Comparison of ENCODE assay signal across 8 cellular contexts in genomic region chr15:84750583-84751092, GRCh38. TPM values are rescaled to one million over a fixed set of nuclear protein-coding genes. Genes with fewer than 3 reads are reported as not detected.
A peak's percentile ranks its signal among the peaks of the same experiment; 100 is the strongest.
DNase-seq lines count a peak whose midpoint lies in the region; ATAC-seq, FAIRE-seq and TF ChIP-seq lines count a peak whose summit lies in the region.

No MANE protein-coding gene starts in this region.

- TF ChIP-seq RAD21 in neural cell (conservative IDR thresholded peaks at IDR 0.05): no peak

- H3K4me2 ChIP-seq in astrocyte (ENCODE audit: low read length) (peak overlapping the region; percentile 89), neural cell (ENCODE audit: low read length) (no peak overlapping the region)

- H3K4me1 ChIP-seq in HUES6 (ENCODE audit: control insufficient read depth, insufficient read depth, low read length) (peaks cover 24% of the 10 kb centered on the region), astrocyte (ENCODE audit: insufficient read depth, low read length) (peaks cover 35% of the 10 kb centered on the region)

- DNase-seq in activated T-cell treated with anti-CD3 and anti-CD28 coated beads, Interleukin-2, amount 50 U/mL, for 4 hours: no peak
- no peak for DNase-seq in activated T-cell treated with anti-CD3 and anti-CD28 coated beads, Interleukin-2, amount 50 U/mL, for 1 hour
- no peak for DNase-seq in astrocyte (ENCODE audit: low read depth)
- DNase-seq in kidney glomerular epithelial cell (lab: John Stamatoyannopoulos, UW): no peak
- DNase-seq in SHP77 (lab: John Stamatoyannopoulos, UW): no peak
- no peak for DNase-seq in cortex of kidney (lab: John Stamatoyannopoulos, UW)

- peak overlapping the region; percentile 47 for H3K27ac Mint-ChIP-seq in astrocyte (ENCODE audit: unreplicated experiment)

- H3K9me3 Mint-ChIP-seq in activated T-cell treated with anti-CD3 and anti-CD28 coated beads, Interleukin-2, amount 50 U/mL, for 4 hours: no peaks in the 10 kb centered on the region
- no peaks in the 10 kb centered on the region for H3K9me3 Mint-ChIP-seq in astrocyte (ENCODE audit: unreplicated experiment)

- no peak for ATAC-seq in activated T-cell treated with anti-CD3 and anti-CD28 coated beads, Interleukin-2, amount 50 U/mL, for 4 hours

- H3K27me3 ChIP-seq in HUES6 (ENCODE audit: control insufficient read depth, insufficient read depth, low read length): no peaks in the 10 kb centered on the region
- no peaks in the 10 kb centered on the region for H3K27me3 ChIP-seq in astrocyte (ENCODE audit: insufficient read depth, low read length)
- H3K27me3 ChIP-seq in neural cell (ENCODE audit: insufficient read depth, low read depth, low read length): no peaks in the 10 kb centered on the region

- no peak for TF ChIP-seq EP300 in neural cell (conservative IDR thresholded peaks at IDR 0.05; ENCODE audit: poor library complexity, severe bottlenecking)

- H4K20me1 ChIP-seq in astrocyte (ENCODE audit: insufficient read depth, low read length): peaks cover 64% of the 10 kb centered on the region
- H4K20me1 ChIP-seq in neural cell (ENCODE audit: insufficient read depth): no peaks in the 10 kb centered on the region

- H3K36me3 Mint-ChIP-seq in activated T-cell treated with anti-CD3 and anti-CD28 coated beads, Interleukin-2, amount 50 U/mL, for 4 hours (ENCODE audit: insufficient read depth): peaks cover 12% of the 10 kb centered on the region
- H3K36me3 Mint-ChIP-seq in astrocyte (ENCODE audit: low read depth, unreplicated experiment): peaks cover 3% of the 10 kb centered on the region

- H3F3A ChIP-seq in neural cell (ENCODE audit: insufficient read depth, low read length, poor library complexity, severe bottlenecking): no peaks in the 10 kb centered on the region

- no peaks in the 10 kb centered on the region for H3K9me3 ChIP-seq in HUES6 (ENCODE audit: control insufficient read depth, insufficient read depth, low read depth, low read length)
- no peaks in the 10 kb centered on the region for H3K9me3 ChIP-seq in astrocyte (ENCODE audit: insufficient read depth, low read depth, low read length)
- no peaks in the 10 kb centered on the region for H3K9me3 ChIP-seq in neural cell (ENCODE audit: low read length)

- no peak overlapping the region for H2AFZ ChIP-seq in astrocyte (ENCODE audit: low read depth, low read length)
- no peak overlapping the region for H2AFZ ChIP-seq in neural cell (ENCODE audit: low read depth, low read length)

- H3K36me3 ChIP-seq in HUES6 (ENCODE audit: control insufficient read depth, insufficient read depth, low read length) (no peaks in the 10 kb centered on the region), astrocyte (ENCODE audit: insufficient read depth, low read length) (no peaks in the 10 kb centered on the region), neural cell (ENCODE audit: insufficient read depth, low read length) (no peaks in the 10 kb centered on the region)

- no peak overlapping the region for H3K27ac ChIP-seq in HUES6 (ENCODE audit: low read depth, low read length)
- H3K27ac ChIP-seq in astrocyte (ENCODE audit: low read depth, low read length): no peak overlapping the region
- no peak overlapping the region for H3K27ac ChIP-seq in neural cell (ENCODE audit: low read length)

- TF ChIP-seq CTCF in astrocyte (IDR thresholded peaks at IDR 0.05; ENCODE audit: insufficient read depth, low read depth, low read length) (no peak), neural cell (IDR thresholded peaks at IDR 0.05; ENCODE audit: poor library complexity, severe bottlenecking) (no peak)

- no peak for FAIRE-seq in astrocyte (lab: Jason Lieb, UNC)

- H3K9me2 ChIP-seq in neural cell (ENCODE audit: insufficient read depth, low read length): no peaks in the 10 kb centered on the region

- no peak overlapping the region for H3K9ac ChIP-seq in HUES6 (ENCODE audit: low read length)
- H3K9ac ChIP-seq in astrocyte (ENCODE audit: low read length): peak overlapping the region; percentile 28
- no peak overlapping the region for H3K9ac ChIP-seq in neural cell (ENCODE audit: low read length)

- H3K79me2 ChIP-seq in astrocyte (ENCODE audit: insufficient read depth, low read length) (peaks cover 73% of the 10 kb centered on the region), neural cell (replicated peaks; ENCODE audit: insufficient read depth, low read length) (peaks cover 57% of the 10 kb centered on the region)

- H3K27me3 Mint-ChIP-seq in activated T-cell treated with anti-CD3 and anti-CD28 coated beads, Interleukin-2, amount 50 U/mL, for 4 hours (ENCODE audit: low read depth): no peaks in the 10 kb centered on the region
- H3K27me3 Mint-ChIP-seq in astrocyte (ENCODE audit: low read depth, unreplicated experiment): no peaks in the 10 kb centered on the region

- H3K4me3 Mint-ChIP-seq in activated T-cell treated with anti-CD3 and anti-CD28 coated beads, Interleukin-2, amount 50 U/mL, for 4 hours: peak overlapping the region; percentile 89
- H3K4me3 Mint-ChIP-seq in astrocyte (ENCODE audit: unreplicated experiment): peak overlapping the region; percentile 98

- H3K4me3 ChIP-seq in HUES6 (ENCODE audit: low read depth, low read length) (peak overlapping the region; percentile 26; the same call in 1 of the 2 replicates), astrocyte (ENCODE audit: insufficient read depth, low read depth, low read length) (no peak overlapping the region), neural cell (ENCODE audit: low read length) (peak overlapping the region; percentile 86)

- H3K4me1 Mint-ChIP-seq in activated T-cell treated with anti-CD3 and anti-CD28 coated beads, Interleukin-2, amount 50 U/mL, for 4 hours (ENCODE audit: low read depth): peaks cover 67% of the 10 kb centered on the region
- peaks cover 34% of the 10 kb centered on the region for H3K4me1 Mint-ChIP-seq in astrocyte (ENCODE audit: low read depth, unreplicated experiment)

TF ChIP-seq in neural cell, 6 proteins besides CTCF, POLR2A, EP300 and RAD21:
- no peak for TF ChIP-seq MXI1 (conservative IDR thresholded peaks at IDR 0.05; ENCODE audit: poor library complexity, severe bottlenecking)
- TF ChIP-seq EZH2 (IDR thresholded peaks at IDR 0.05; ENCODE audit: borderline replicate concordance, insufficient read depth, low read length, poor library complexity, severe bottlenecking): no peak
- no peak for TF ChIP-seq REST (IDR thresholded peaks at IDR 0.05; ENCODE audit: borderline replicate concordance)
- no peak for TF ChIP-seq SMC3 (conservative IDR thresholded peaks at IDR 0.05; ENCODE audit: poor library complexity)

RNA-seq across cellular contexts. Expression of gene ZNF592, which starts 2.2 kb away (rescaled TPM):
- total RNA-seq in activated T-cell treated with anti-CD3 and anti-CD28 coated beads, Interleukin-2, amount 50 U/mL, for 4 hours: 10 to 100 TPM; 28.7 to 30.6 (median 30.5) TPM
- 25.1 and 25.5 TPM in 2 replicates for total RNA-seq in astrocyte
- 3.7 and 3.9 TPM in 2 replicates for polyA plus RNA-seq in neural cell
- 10.2 and 11.3 TPM in 2 replicates for polyA minus RNA-seq in neural cell

RNA-seq across cellular contexts. Expression of gene SEC11A, which starts 34.7 kb away (rescaled TPM):
- 10 to 100 TPM; 72.3 to 82.9 (median 79.2) TPM for total RNA-seq in activated T-cell treated with anti-CD3 and anti-CD28 coated beads, Interleukin-2, amount 50 U/mL, for 4 hours
- total RNA-seq in astrocyte: 187 and 198 TPM in 2 replicates
- 135 and 158 TPM in 2 replicates for polyA plus RNA-seq in neural cell
- polyA minus RNA-seq in neural cell: 59.4 and 60.9 TPM in 2 replicates
